In the genomic region with DNA sequence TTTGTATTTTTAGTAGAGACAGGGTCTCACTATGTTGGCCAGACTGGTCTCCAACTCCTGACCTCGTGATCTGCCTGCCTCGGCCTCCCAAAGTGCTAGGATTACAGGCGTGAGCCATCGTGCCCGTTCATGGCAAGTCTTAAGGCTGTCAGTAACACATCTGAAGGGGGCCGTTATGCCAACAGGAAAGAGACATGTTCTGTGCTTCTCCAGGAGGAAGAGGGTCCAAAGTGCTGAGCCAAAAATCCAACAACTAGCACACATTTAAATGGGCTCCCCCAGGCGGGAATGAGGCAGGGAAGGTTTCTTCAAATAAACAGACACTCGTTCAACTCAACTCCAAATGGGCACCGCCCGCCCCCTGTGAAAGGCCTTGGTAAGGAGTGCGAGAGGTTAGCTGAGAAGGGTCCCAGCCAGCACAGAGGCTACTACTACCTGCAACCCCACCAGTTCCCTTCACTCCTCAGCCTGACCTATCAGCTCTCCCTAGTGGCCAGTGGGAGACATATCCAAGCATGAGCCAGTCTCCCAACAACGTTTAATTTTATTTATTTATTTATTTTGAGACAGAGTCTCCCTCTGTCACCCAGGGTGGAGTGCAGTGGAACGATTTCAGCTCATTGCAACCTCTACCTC, we compare ENCODE assay signal across 1 cellular context.
TF ChIP-seq lines count a peak whose summit lies in the region.

No MANE protein-coding gene starts in this region.

TF ChIP-seq in K562, 482 proteins besides CTCF, POLR2A, EP300 and RAD21 (continued from another document):
- TF ChIP-seq, protein P1, sequence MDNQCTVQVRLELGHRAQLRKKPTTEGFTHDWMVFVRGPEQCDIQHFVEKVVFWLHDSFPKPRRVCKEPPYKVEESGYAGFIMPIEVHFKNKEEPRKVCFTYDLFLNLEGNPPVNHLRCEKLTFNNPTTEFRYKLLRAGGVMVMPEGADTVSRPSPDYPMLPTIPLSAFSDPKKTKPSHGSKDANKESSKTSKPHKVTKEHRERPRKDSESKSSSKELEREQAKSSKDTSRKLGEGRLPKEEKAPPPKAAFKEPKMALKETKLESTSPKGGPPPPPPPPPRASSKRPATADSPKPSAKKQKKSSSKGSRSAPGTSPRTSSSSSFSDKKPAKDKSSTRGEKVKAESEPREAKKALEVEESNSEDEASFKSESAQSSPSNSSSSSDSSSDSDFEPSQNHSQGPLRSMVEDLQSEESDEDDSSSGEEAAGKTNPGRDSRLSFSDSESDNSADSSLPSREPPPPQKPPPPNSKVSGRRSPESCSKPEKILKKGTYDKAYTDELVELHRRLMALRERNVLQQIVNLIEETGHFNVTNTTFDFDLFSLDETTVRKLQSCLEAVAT (IDR thresholded peaks at IDR 0.05), result no peak
- no peak for TF ChIP-seq CHD1 (IDR thresholded peaks at IDR 0.05; ENCODE audit: low read length)
- TF ChIP-seq, protein P2, sequence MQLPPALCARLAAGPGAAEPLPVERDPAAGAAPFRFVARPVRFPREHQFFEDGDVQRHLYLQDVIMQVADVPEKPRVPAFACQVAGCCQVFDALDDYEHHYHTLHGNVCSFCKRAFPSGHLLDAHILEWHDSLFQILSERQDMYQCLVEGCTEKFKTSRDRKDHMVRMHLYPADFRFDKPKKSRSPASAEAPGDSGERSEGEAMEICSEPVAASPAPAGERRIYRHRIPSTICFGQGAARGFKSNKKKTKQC (CRISPR knock-in tag; IDR thresholded peaks at IDR 0.05), result no peak
- TF ChIP-seq SIN3B (IDR thresholded peaks at IDR 0.05; ENCODE audit: low read depth), result no peak
- TF ChIP-seq ZNF717 (CRISPR knock-in tag; IDR thresholded peaks at IDR 0.05), result no peak
- TF ChIP-seq, protein P3, sequence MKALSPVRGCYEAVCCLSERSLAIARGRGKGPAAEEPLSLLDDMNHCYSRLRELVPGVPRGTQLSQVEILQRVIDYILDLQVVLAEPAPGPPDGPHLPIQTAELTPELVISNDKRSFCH (CRISPR knock-in tag; IDR thresholded peaks at IDR 0.05), result no peak
- TF ChIP-seq, protein P3 (tag; IDR thresholded peaks at IDR 0.05), result no peak
- no peak for TF ChIP-seq MAFF (IDR thresholded peaks at IDR 0.05; ENCODE audit: low read length)
- no peak for TF ChIP-seq ILK (tag; IDR thresholded peaks at IDR 0.05; ENCODE audit: borderline replicate concordance, low read depth)
